Comparison of ENCODE assay signal across 27 cellular contexts in genomic region chr2:80145499-80145898, GRCh38.
"Had no signal": no experiment of that assay in that cellular context is flagged by ENCODE, and none has a peak within 500 bp of the region (broad histone marks: within the 10 kb centered on the region; RNA-seq: fewer than 3 reads in every experiment).

No MANE protein-coding gene starts in this region.

- H3K4me2 ChIP-seq: hepatocyte had no signal

- H3K79me2 ChIP-seq: hepatocyte had no signal

- H3K27me3 ChIP-seq: heart right ventricle, hepatocyte, left lung, pancreas, suprapubic skin, tibial artery, upper lobe of right lung had no signal

- DNase-seq: heart right ventricle; kidney glomerular epithelial cell; left cardiac atrium; left lung; lower lobe of right lung; mammary epithelial cell; mesenchymal stem cell; naive thymus-derived CD4-positive, alpha-beta T cell; pancreas; posterior cingulate gyrus; retina; right cardiac atrium; stimulated activated CD4-positive, alpha-beta T cell treated with anti-CD3 and anti-CD28 coated beads, Interleukin-12 subunit alpha, Interleukin-12 subunit beta, amount 100 ng/mL, for 4 hours; stimulated activated CD4-positive, alpha-beta T cell treated with anti-CD3 and anti-CD28 coated beads, Interleukin-15, amount 100 ng/mL, for 24 hours; stimulated activated CD4-positive, alpha-beta T cell treated with anti-CD3 and anti-CD28 coated beads, Interleukin-4, amount 100 ng/mL, for 24 hours; stimulated activated naive CD4-positive, alpha-beta T cell; tibial artery; trophoblast cell; upper lobe of right lung had no signal

- H3K36me3 ChIP-seq: heart right ventricle, left lung, lower lobe of right lung, pancreas, prostate gland, suprapubic skin, thoracic aorta, tibial artery, upper lobe of right lung had no signal

- H3K27ac ChIP-seq: heart right ventricle, hepatocyte, left lung, lower lobe of right lung, pancreas, prostate gland, skin epidermis, suprapubic skin, thoracic aorta, tibial artery, upper lobe of right lung had no signal

- H3K9me3 ChIP-seq: heart right ventricle, left lung, lower lobe of right lung, pancreas, prostate gland, suprapubic skin, thoracic aorta, tibial artery, upper lobe of right lung had no signal

- ATAC-seq: heart right ventricle; left cardiac atrium; left lung; lower lobe of right lung; naive thymus-derived CD4-positive, alpha-beta T cell; natural killer cell treated with Interleukin-12 subunit alpha and Interleukin-12 subunit beta and Interleukin-15 and Interleukin-18, amount 100 ng/mL, for 72 hours; pancreas; right cardiac atrium; sciatic nerve; stimulated activated effector memory CD8-positive, alpha-beta T cell treated with anti-CD3 and anti-CD28 coated beads, Interleukin-12 subunit alpha, Interleukin-12 subunit beta, amount 100 ng/mL, for 72 hours; upper lobe of right lung had no signal

- H3K4me1 ChIP-seq: heart right ventricle, left lung, lower lobe of right lung, pancreas, prostate gland, suprapubic skin, tibial artery, upper lobe of right lung had no signal

- H3K4me3 ChIP-seq: heart right ventricle, hepatocyte, left lung, lower lobe of right lung, pancreas, prostate gland, skin epidermis, suprapubic skin, thoracic aorta, tibial artery, upper lobe of right lung had no signal

- H2AFZ ChIP-seq: hepatocyte had no signal
